In genomic region chr10:63593576-63593975, GRCh38 we compare ENCODE assay signal across 32 cellular contexts.
DNase-seq lines count a peak whose midpoint lies in the region; ATAC-seq and TF ChIP-seq lines count a peak whose summit lies in the region.
"Had no signal": no experiment of that assay in that cellular context is flagged by ENCODE, and none has a peak within 500 bp of the region (broad histone marks: within the 10 kb centered on the region; RNA-seq: fewer than 3 reads in every experiment).

No MANE protein-coding gene starts in this region.

- no peak overlapping the region for H4K12ac ChIP-seq in trophoblast cell (ENCODE audit: low read depth, low read length)

- no peak overlapping the region for H4K91ac ChIP-seq in trophoblast cell (ENCODE audit: low read depth, low read length)

- TF ChIP-seq CTCF in BE2C (IDR thresholded peaks at IDR 0.05; ENCODE audit: low read depth, low read length), result no peak
- no peak for TF ChIP-seq CTCF in osteoblast (IDR thresholded peaks at IDR 0.05; ENCODE audit: extremely low read depth, low read depth, low read length)

- H2AFZ ChIP-seq in osteoblast (ENCODE audit: low read length) (no peak overlapping the region), trophoblast cell (ENCODE audit: insufficient read depth, low read length, poor library complexity) (no peak overlapping the region)

- H3K79me2 ChIP-seq in osteoblast (ENCODE audit: insufficient read depth, low read length) (peaks cover 32% of the 10 kb centered on the region), trophoblast cell (ENCODE audit: control insufficient read depth, insufficient read depth, low read length, poor library complexity) (no peaks in the 10 kb centered on the region)

- H2BK12ac ChIP-seq in trophoblast cell (ENCODE audit: low read length), result no peak overlapping the region

- H3K23ac ChIP-seq in trophoblast cell (ENCODE audit: low read length), result no peak overlapping the region

- H3K27ac ChIP-seq in osteoblast (ENCODE audit: low read depth, low read length), result no peak overlapping the region
- no peak overlapping the region for H3K27ac ChIP-seq in trophoblast cell (ENCODE audit: low read depth, low read length)
- H3K27ac ChIP-seq: A549, SJCRH30, skin epidermis had no signal

- no peak overlapping the region for H2BK120ac ChIP-seq in trophoblast cell (ENCODE audit: insufficient read depth, low read length, poor library complexity)

- H3K9ac ChIP-seq in trophoblast cell (ENCODE audit: low read length), result no peak overlapping the region

- no peak overlapping the region for H3K18ac ChIP-seq in trophoblast cell (ENCODE audit: low read length)

- peaks cover 19% of the 10 kb centered on the region for H3K36me3 ChIP-seq in BE2C
- H3K36me3 ChIP-seq in osteoblast (ENCODE audit: insufficient read depth, low read length), result peaks cover 7% of the 10 kb centered on the region
- peaks cover 5% of the 10 kb centered on the region in 2 experiments for H3K36me3 ChIP-seq in trophoblast cell (ENCODE audit: control insufficient read depth in 1 of 2, insufficient read depth in 2 of 2, low read length in 2 of 2)
- H3K36me3 ChIP-seq: SJCRH30 had no signal

- no peak overlapping the region for H2BK5ac ChIP-seq in trophoblast cell (ENCODE audit: low read depth, low read length, poor library complexity)

- no peak overlapping the region for H4K8ac ChIP-seq in trophoblast cell (ENCODE audit: low read depth, low read length)

- H3K4me1 ChIP-seq in BE2C, result peaks cover 15% of the 10 kb centered on the region
- H3K4me1 ChIP-seq in osteoblast (ENCODE audit: insufficient read depth, low read length), result peaks cover 4% of the 10 kb centered on the region
- peaks cover 0 to 4% of the 10 kb centered on the region in 2 experiments for H3K4me1 ChIP-seq in trophoblast cell (ENCODE audit: control insufficient read depth in 1 of 2, insufficient read depth in 2 of 2, low read length in 2 of 2)
- H3K4me1 ChIP-seq: SJCRH30 had no signal

- H4K20me1 ChIP-seq in osteoblast (ENCODE audit: insufficient read depth, low read length), result peaks cover 6% of the 10 kb centered on the region

- no peaks in the 10 kb centered on the region for H3K9me3 ChIP-seq in BE2C
- no peaks in the 10 kb centered on the region for H3K9me3 ChIP-seq in osteoblast (ENCODE audit: low read depth, low read length)
- no peaks in the 10 kb centered on the region for H3K9me3 ChIP-seq in trophoblast cell (ENCODE audit: insufficient read depth, low read depth, low read length)
- H3K9me3 ChIP-seq: A549, mucosa of descending colon, SJCRH30 had no signal

- H3K14ac ChIP-seq in trophoblast cell (ENCODE audit: low read length), result no peak overlapping the region

- H3K4ac ChIP-seq in trophoblast cell (ENCODE audit: low read depth, low read length), result no peak overlapping the region

- H3K79me1 ChIP-seq in trophoblast cell (ENCODE audit: low read length), result no peaks in the 10 kb centered on the region

- DNase-seq in BE2C, result peak; percentile 9
- DNase-seq in NCI-H446 treated with DMSO at 0.1 percent for 48 hours (lab: John Stamatoyannopoulos, UW), result peak; percentile 28
- DNase-seq in cerebellar cortex (ENCODE audit: low spot score), result peak; percentile 74
- DNase-seq in osteoblast (ENCODE audit: insufficient read length, low spot score, missing footprints), result peak; percentile 56
- no peak for DNase-seq in trophoblast cell
- DNase-seq in NCI-H510A treated with DMSO at 0.1 percent for 48 hours (lab: John Stamatoyannopoulos, UW), result no peak
- DNase-seq: activated CD4-positive, alpha-beta T cell treated with anti-CD3 and anti-CD28 coated beads for 48 hours; activated effector memory CD4-positive, alpha-beta T cell treated with Interleukin-2 at 50 U/mL for 16 hours; activated T-cell treated with anti-CD3 and anti-CD28 coated beads, Interleukin-2, amount 50 U/mL, for 1 hour; aorta; CD8-positive, alpha-beta T cell; central memory CD4-positive, alpha-beta T cell; dermis blood vessel endothelial cell; endodermal cell; hippocampal formation; left cardiac atrium; natural killer cell; NCI-H1417 treated with DMSO at 0.1 percent for 48 hours; NCI-H2029 treated with DMSO at 0.1 percent for 48 hours; NCI-H2227 treated with DMSO at 0.1 percent for 48 hours; NCI-H774; occipital lobe; SJCRH30; T-helper 9 cell had no signal

- H3K4me2 ChIP-seq in osteoblast (ENCODE audit: insufficient read depth, low read length), result no peak overlapping the region
- no peak overlapping the region for H3K4me2 ChIP-seq in trophoblast cell (ENCODE audit: low read length)
- H3K4me2 ChIP-seq: A549 had no signal

- no peaks in the 10 kb centered on the region for H3K27me3 ChIP-seq in BE2C
- no peaks in the 10 kb centered on the region for H3K27me3 ChIP-seq in osteoblast (ENCODE audit: insufficient read depth, low read length)
- no peaks in the 10 kb centered on the region for H3K27me3 ChIP-seq in trophoblast cell (ENCODE audit: insufficient read depth, low read length)
- H3K27me3 ChIP-seq: SJCRH30 had no signal

- no peak for ATAC-seq in GM21515 (IDR thresholded peaks at IDR 0.05; ENCODE audit: unreplicated experiment)
- ATAC-seq in GM21717 (IDR thresholded peaks at IDR 0.05; ENCODE audit: unreplicated experiment), result no peak
- ATAC-seq: A549; CD8-positive, alpha-beta T cell; esophagus mucosa; GM12878; mucosa of descending colon; natural killer cell; stimulated activated memory B cell treated with anti-CD40 and anti-IgM and Interleukin-4, amounts not matched to agents 10 μg/mL and 1 μg/mL and 100 μg/mL, for 72 hours had no signal

- H2AK5ac ChIP-seq in trophoblast cell (ENCODE audit: low read length), result no peak overlapping the region

- WGBS in trophoblast cell (ENCODE audit: extremely low coverage, insufficient coverage, insufficient read length), result no CpG with 5 or more reads among the region's 4 CpGs

- H3K4me3 ChIP-seq in BE2C (ENCODE audit: low read depth, low read length), result no peak overlapping the region
- H3K4me3 ChIP-seq in osteoblast (ENCODE audit: insufficient read depth, low read length), result no peak overlapping the region
- no peak overlapping the region for H3K4me3 ChIP-seq in trophoblast cell (ENCODE audit: low read depth, low read length)
- H3K4me3 ChIP-seq: A549, GM12878, mucosa of descending colon, SJCRH30, skin epidermis had no signal

Comparison
In these comparisons a context has a peak if more than half of its experiments do, and no peak if none do; other contexts are left out.
1. DNase-seq: peak in BE2C (single experiment), NCI-H446 treated with DMSO at 0.1 percent for 48 hours (single experiment), cerebellar cortex (single experiment) and osteoblast (single experiment); none in trophoblast cell (0 of 2) and NCI-H510A treated with DMSO at 0.1 percent for 48 hours (single experiment).